16 cellular contexts compared by ENCODE assay signal in genomic region chr11:22786475-22786874, GRCh38. TPM values are rescaled to one million over a fixed set of nuclear protein-coding genes. Genes with fewer than 3 reads are reported as not detected.
A peak's percentile ranks its signal among the peaks of the same experiment; 100 is the strongest.
DNase-seq lines count a peak whose midpoint lies in the region; ATAC-seq, FAIRE-seq and TF ChIP-seq lines count a peak whose summit lies in the region.
"Had no signal": no experiment of that assay in that cellular context is flagged by ENCODE, and none has a peak within 500 bp of the region (broad histone marks: within the 10 kb centered on the region; RNA-seq: fewer than 3 reads in every experiment).

No MANE protein-coding gene starts in this region.

- H3K36me3 Mint-ChIP-seq in activated naive CD8-positive, alpha-beta T cell treated with anti-CD3 and anti-CD28 coated beads for 36 hours, result no peaks in the 10 kb centered on the region

- no peaks in the 10 kb centered on the region for H3K4me1 ChIP-seq in uterus
- H3K4me1 ChIP-seq: A549, stomach had no signal

- H3K36me3 ChIP-seq in uterus, result no peaks in the 10 kb centered on the region
- H3K36me3 ChIP-seq: stomach had no signal

- DNase-seq in GM12891 (ENCODE audit: insufficient read length, low spot score) (no peak), uterus (no peak), activated T-cell treated with anti-CD3 and anti-CD28 coated beads for 4 hours (no peak), NCI-H69 (lab: John Stamatoyannopoulos, UW) (no peak)
- DNase-seq in activated naive CD8-positive, alpha-beta T cell treated with anti-CD3 and anti-CD28 coated beads for 36 hours, result no peak
- DNase-seq: NCI-H1436 treated with DMSO at 0.1 percent for 48 hours; SK-N-SH; stimulated activated CD4-positive, alpha-beta T cell treated with anti-CD3 and anti-CD28 coated beads, Interleukin-4, amount 100 ng/mL, for 1 hour; stomach had no signal

- H3K4me1 Mint-ChIP-seq in activated naive CD8-positive, alpha-beta T cell treated with anti-CD3 and anti-CD28 coated beads for 36 hours, result no peaks in the 10 kb centered on the region

- FAIRE-seq in GM12891 (lab: Jason Lieb, UNC), result peak; percentile 89
- FAIRE-seq: A549, bronchial epithelial cell, endothelial cell of umbilical vein had no signal

- ATAC-seq in GM19372 (IDR thresholded peaks at IDR 0.05; ENCODE audit: low read depth, unreplicated experiment), result peak; percentile 81
- ATAC-seq in HG02623 (IDR thresholded peaks at IDR 0.05; ENCODE audit: unreplicated experiment), result peak; percentile 90
- ATAC-seq in HG03196 (IDR thresholded peaks at IDR 0.05; ENCODE audit: unreplicated experiment), result peak; percentile 71
- ATAC-seq: A549; activated CD4-positive, CD25-positive, alpha-beta regulatory T cell treated with anti-CD3 and anti-CD28 coated beads, Interleukin-2, amount 50 U/mL, for 24 hours had no signal

- no peak overlapping the region for H3K4me3 Mint-ChIP-seq in activated naive CD8-positive, alpha-beta T cell treated with anti-CD3 and anti-CD28 coated beads for 36 hours

- no peak for TF ChIP-seq CTCF in uterus (IDR thresholded peaks at IDR 0.05)

- H3K4me3 ChIP-seq in uterus, result no peak overlapping the region
- H3K4me3 ChIP-seq: A549, stomach had no signal

- H3K9me3 ChIP-seq in uterus, result no peaks in the 10 kb centered on the region
- H3K9me3 ChIP-seq: A549, SK-N-SH had no signal

- H3K9me3 Mint-ChIP-seq in activated naive CD8-positive, alpha-beta T cell treated with anti-CD3 and anti-CD28 coated beads for 36 hours, result no peaks in the 10 kb centered on the region

- H3K27ac Mint-ChIP-seq in activated naive CD8-positive, alpha-beta T cell treated with anti-CD3 and anti-CD28 coated beads for 36 hours, result no peak overlapping the region

- H3K27me3 ChIP-seq in uterus, result no peaks in the 10 kb centered on the region
- H3K27me3 ChIP-seq: stomach had no signal

- no peaks in the 10 kb centered on the region for H3K27me3 Mint-ChIP-seq in activated naive CD8-positive, alpha-beta T cell treated with anti-CD3 and anti-CD28 coated beads for 36 hours

- no peak for TF ChIP-seq POLR2A in GM12891 (IDR thresholded peaks at IDR 0.05; ENCODE audit: low read depth, low read length)
- TF ChIP-seq POLR2A in uterus (IDR thresholded peaks at IDR 0.05), result no peak

- H3K27ac ChIP-seq in uterus, result no peak overlapping the region
- H3K27ac ChIP-seq: A549, stomach had no signal

- intact Hi-C loops in uterus (cut with DNase I; ENCODE audit: low total_unique reads), result no loop called here

TF ChIP-seq in GM12891, 5 proteins besides CTCF, POLR2A, EP300 and RAD21:
- TF ChIP-seq POLR2AphosphoS5 (IDR thresholded peaks at IDR 0.05; ENCODE audit: low read depth, low read length) (no peak), TAF1 (IDR thresholded peaks at IDR 0.05; ENCODE audit: low read depth, low read length) (no peak), POU2F2 (IDR thresholded peaks at IDR 0.05; ENCODE audit: low read depth, low read length) (peak; percentile 48; the same call in 1 of the 2 replicates), PAX5 (IDR thresholded peaks at IDR 0.05; ENCODE audit: insufficient read depth, low read length, severe bottlenecking) (no peak), SPI1 (IDR thresholded peaks at IDR 0.05; ENCODE audit: low read depth, low read length) (no peak)

RNA-seq across cellular contexts. Expression of gene SVIP, which starts 43.1 kb away (rescaled TPM):
- 34.7 TPM for polyA plus RNA-seq in GM12891 (2012; ENCODE audit: low read depth, missing spikeins)
- 10 to 100 TPM; 79.4 to 86.7 TPM for total RNA-seq in activated naive CD8-positive, alpha-beta T cell treated with anti-CD3 and anti-CD28 coated beads for 36 hours
- total RNA-seq in uterus, result 10 to 100 TPM in 2 of 4 donors, 1 to 10 TPM in 2; 2.0 to 20.7 (median 11.9) TPM
